In the genomic region with DNA sequence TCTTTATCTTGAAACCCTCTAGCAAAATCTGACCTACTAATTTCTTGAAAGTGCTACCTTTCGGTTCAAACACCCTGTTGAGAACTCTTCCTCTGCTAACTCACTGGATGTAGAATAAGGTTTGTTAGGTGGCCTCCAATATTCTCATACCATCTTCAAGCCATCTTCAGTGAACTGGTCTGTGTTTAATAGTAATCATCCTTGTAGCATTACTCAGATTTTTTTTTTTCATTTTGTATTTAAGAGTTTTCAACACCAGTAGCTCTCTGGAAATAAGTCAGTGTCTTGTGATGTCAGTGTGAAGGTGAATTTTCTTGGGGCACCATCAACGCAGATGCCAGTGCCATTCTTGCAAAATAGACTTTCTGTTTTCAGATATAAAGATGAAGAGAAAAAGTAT, we compare ENCODE assay signal across 19 cellular contexts.
"Had no signal": no experiment of that assay in that cellular context is flagged by ENCODE, and none has a peak within 500 bp of the region (broad histone marks: within the 10 kb centered on the region; RNA-seq: fewer than 3 reads in every experiment).

No MANE protein-coding gene starts in this region.

- ATAC-seq: gastroesophageal sphincter; left lobe of liver; mucosa of descending colon; naive thymus-derived CD8-positive, alpha-beta T cell; psoas muscle; right lobe of liver; stimulated activated memory B cell treated with anti-CD40 and anti-IgM and Interleukin-4, amounts not matched to agents 10 μg/mL and 1 μg/mL and 100 μg/mL, for 72 hours had no signal

- H3K36me3 Mint-ChIP-seq: naive thymus-derived CD8-positive, alpha-beta T cell; stimulated activated memory B cell treated with anti-CD40 and anti-IgM and Interleukin-4, amounts not matched to agents 10 μg/mL and 1 μg/mL and 100 μg/mL, for 72 hours had no signal

- H3K4me3 Mint-ChIP-seq: naive thymus-derived CD8-positive, alpha-beta T cell; stimulated activated memory B cell treated with anti-CD40 and anti-IgM and Interleukin-4, amounts not matched to agents 10 μg/mL and 1 μg/mL and 100 μg/mL, for 72 hours had no signal

- DNase-seq: dermis blood vessel endothelial cell; esophagus squamous epithelium; foreskin fibroblast; glutamatergic neuron; islet precursor cell; mammary epithelial cell; mucosa of descending colon; naive thymus-derived CD8-positive, alpha-beta T cell; psoas muscle; retina; right lobe of liver; stimulated activated CD4-positive, alpha-beta T cell treated with anti-CD3 and anti-CD28 coated beads, Interleukin-4, amount 100 ng/mL, for 1 hour; stimulated activated CD8-positive, alpha-beta memory T cell treated with anti-CD3 and anti-CD28 coated beads, Interleukin-4, amount 100 ng/mL, for 48 hours; stomach; substantia nigra; transverse colon had no signal

- H3K9me3 Mint-ChIP-seq: naive thymus-derived CD8-positive, alpha-beta T cell; stimulated activated memory B cell treated with anti-CD40 and anti-IgM and Interleukin-4, amounts not matched to agents 10 μg/mL and 1 μg/mL and 100 μg/mL, for 72 hours had no signal

- H3K27ac Mint-ChIP-seq: naive thymus-derived CD8-positive, alpha-beta T cell; stimulated activated memory B cell treated with anti-CD40 and anti-IgM and Interleukin-4, amounts not matched to agents 10 μg/mL and 1 μg/mL and 100 μg/mL, for 72 hours had no signal
